In genomic region chr20:6560978-6561377, GRCh38 we compare ENCODE assay signal across 22 cellular contexts.
"Had no signal": no experiment of that assay in that cellular context is flagged by ENCODE, and none has a peak within 500 bp of the region (broad histone marks: within the 10 kb centered on the region; RNA-seq: fewer than 3 reads in every experiment).

No MANE protein-coding gene starts in this region.

- DNase-seq: activated CD4-positive, alpha-beta memory T cell treated with anti-CD3 and anti-CD28 coated beads, Interleukin-2, amount 10 ng/mL, durations not matched to agents 7 days and 5 days; activated CD4-positive, alpha-beta T cell treated with anti-CD3 and anti-CD28 coated beads for 48 hours; activated CD4-positive, CD25-positive, alpha-beta regulatory T cell; activated CD8-positive, alpha-beta memory T cell treated with anti-CD3 and anti-CD28 coated beads, Interleukin-2, amount 10 ng/mL, durations not matched to agents 7 days and 5 days; activated naive CD4-positive, alpha-beta T cell treated with Interleukin-2 at 50 U/mL for 16 hours; activated naive CD8-positive, alpha-beta T cell treated with anti-CD3 and anti-CD28 coated beads, Interleukin-2, amount 10 ng/mL, durations not matched to agents 7 days and 5 days; activated T-cell treated with anti-CD3 and anti-CD28 coated beads, Interleukin-2, amount 50 U/mL, for 1 hour; amygdala; effector CD4-positive, alpha-beta T cell; esophagus squamous epithelium; mesenchymal stem cell; nephron progenitor cell; occipital lobe; stimulated activated CD4-positive, alpha-beta T cell treated with anti-CD3 and anti-CD28 coated beads, Interleukin-12 subunit alpha, Interleukin-12 subunit beta, amount 100 ng/mL, for 4 hours; stimulated activated CD4-positive, alpha-beta T cell treated with anti-CD3 and anti-CD28 coated beads, Interleukin-1b, Interleukin-23, amount 100 ng/mL, for 48 hours; stimulated activated CD8-positive, alpha-beta memory T cell treated with anti-CD3 and anti-CD28 coated beads, Interleukin-4, amount 100 ng/mL, for 48 hours; stimulated activated naive CD4-positive, alpha-beta T cell; T1000; thyroid gland had no signal

- H3K4me3 ChIP-seq: esophagus squamous epithelium, thyroid gland had no signal

- H3K36me3 ChIP-seq: esophagus squamous epithelium, thyroid gland had no signal

- H3K36me3 Mint-ChIP-seq: activated CD8-positive, alpha-beta memory T cell treated with anti-CD3 and anti-CD28 coated beads, Interleukin-2, amount 10 ng/mL, durations not matched to agents 7 days and 5 days; activated naive CD8-positive, alpha-beta T cell treated with anti-CD3 and anti-CD28 coated beads, Interleukin-2, amount 10 ng/mL, durations not matched to agents 7 days and 5 days; brain had no signal

- H3K27ac ChIP-seq: esophagus squamous epithelium, thyroid gland had no signal

- H3K27me3 Mint-ChIP-seq: activated CD4-positive, alpha-beta memory T cell treated with anti-CD3 and anti-CD28 coated beads, Interleukin-2, amount 10 ng/mL, durations not matched to agents 7 days and 5 days; activated CD8-positive, alpha-beta memory T cell treated with anti-CD3 and anti-CD28 coated beads, Interleukin-2, amount 10 ng/mL, durations not matched to agents 7 days and 5 days; activated naive CD8-positive, alpha-beta T cell treated with anti-CD3 and anti-CD28 coated beads, Interleukin-2, amount 10 ng/mL, durations not matched to agents 7 days and 5 days; activated T-helper 17 cell treated with anti-CD3 and anti-CD28 coated beads, Interleukin-2, amount 50 U/mL, for 72 hours; brain; central memory CD8-positive, alpha-beta T cell had no signal

- H3K27ac Mint-ChIP-seq: activated CD4-positive, alpha-beta memory T cell treated with anti-CD3 and anti-CD28 coated beads, Interleukin-2, amount 10 ng/mL, durations not matched to agents 7 days and 5 days; activated CD8-positive, alpha-beta memory T cell treated with anti-CD3 and anti-CD28 coated beads, Interleukin-2, amount 10 ng/mL, durations not matched to agents 7 days and 5 days; activated naive CD8-positive, alpha-beta T cell treated with anti-CD3 and anti-CD28 coated beads, Interleukin-2, amount 10 ng/mL, durations not matched to agents 7 days and 5 days; activated T-helper 17 cell treated with anti-CD3 and anti-CD28 coated beads, Interleukin-2, amount 50 U/mL, for 72 hours; brain; nephron progenitor cell had no signal

- H3K4me1 ChIP-seq: esophagus squamous epithelium, thyroid gland had no signal

- H3K9me3 ChIP-seq: esophagus squamous epithelium, thyroid gland had no signal

- H3K4me1 Mint-ChIP-seq: activated CD4-positive, alpha-beta memory T cell treated with anti-CD3 and anti-CD28 coated beads, Interleukin-2, amount 10 ng/mL, durations not matched to agents 7 days and 5 days; activated CD8-positive, alpha-beta memory T cell treated with anti-CD3 and anti-CD28 coated beads, Interleukin-2, amount 10 ng/mL, durations not matched to agents 7 days and 5 days; activated naive CD8-positive, alpha-beta T cell treated with anti-CD3 and anti-CD28 coated beads, Interleukin-2, amount 10 ng/mL, durations not matched to agents 7 days and 5 days; activated T-helper 17 cell treated with anti-CD3 and anti-CD28 coated beads, Interleukin-2, amount 50 U/mL, for 72 hours; central memory CD8-positive, alpha-beta T cell; nephron progenitor cell had no signal

- H3K4me3 Mint-ChIP-seq: activated CD4-positive, alpha-beta memory T cell treated with anti-CD3 and anti-CD28 coated beads, Interleukin-2, amount 10 ng/mL, durations not matched to agents 7 days and 5 days; activated CD8-positive, alpha-beta memory T cell treated with anti-CD3 and anti-CD28 coated beads, Interleukin-2, amount 10 ng/mL, durations not matched to agents 7 days and 5 days; activated naive CD8-positive, alpha-beta T cell treated with anti-CD3 and anti-CD28 coated beads, Interleukin-2, amount 10 ng/mL, durations not matched to agents 7 days and 5 days; activated T-helper 17 cell treated with anti-CD3 and anti-CD28 coated beads, Interleukin-2, amount 50 U/mL, for 72 hours; brain; central memory CD8-positive, alpha-beta T cell; nephron progenitor cell had no signal

- H3K9me3 Mint-ChIP-seq: activated naive CD8-positive, alpha-beta T cell treated with anti-CD3 and anti-CD28 coated beads, Interleukin-2, amount 10 ng/mL, durations not matched to agents 7 days and 5 days; nephron progenitor cell had no signal

- H3K27me3 ChIP-seq: esophagus squamous epithelium, thyroid gland had no signal
